Comparison of ENCODE assay signal across 22 cellular contexts in the genomic region with DNA sequence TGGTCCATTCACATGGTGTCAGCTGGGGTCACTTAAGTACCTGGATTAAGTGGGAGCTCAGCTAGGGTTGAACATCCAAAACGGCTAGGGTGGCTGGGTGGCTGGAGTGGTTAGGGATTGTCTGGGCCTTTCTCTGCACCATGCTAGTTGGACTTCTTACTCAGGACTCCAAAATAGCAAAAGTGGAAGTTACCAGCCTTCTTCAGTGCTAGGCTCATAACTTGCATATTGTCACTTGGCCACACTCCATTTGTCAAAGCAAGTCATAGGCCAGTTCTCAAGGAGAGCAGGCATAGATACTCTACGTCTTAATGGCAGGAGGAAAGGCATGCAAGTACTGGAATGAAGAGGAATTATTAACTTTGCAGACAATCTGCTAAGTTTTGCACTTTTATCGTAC.
DNase-seq lines count a peak whose midpoint lies in the region; ATAC-seq, FAIRE-seq and TF ChIP-seq lines count a peak whose summit lies in the region.
"Had no signal": no experiment of that assay in that cellular context is flagged by ENCODE, and none has a peak within 500 bp of the region (broad histone marks: within the 10 kb centered on the region; RNA-seq: fewer than 3 reads in every experiment).

No MANE protein-coding gene starts in this region.

- peaks cover 45% of the 10 kb centered on the region for H3K36me3 ChIP-seq in upper lobe of right lung
- H3K36me3 ChIP-seq: MG63 had no signal

- intact Hi-C loops in activated B cell treated with CpG ODN at 0.5 μM for 24 hours (cut with micrococcal nuclease) = no loop called here
- intact Hi-C loops in upper lobe of right lung (cut with DNase I) = no loop called here

- DNase-seq in activated T-cell treated with anti-CD3 and anti-CD28 coated beads, Interleukin-2, amount 50 U/mL, for 24 hours = no peak
- no peak for DNase-seq in activated T-cell treated with anti-CD3 and anti-CD28 coated beads for 4 hours
- no peak for DNase-seq in GM12891 (ENCODE audit: insufficient read length, low spot score)
- DNase-seq in activated B cell treated with CpG ODN at 0.5 μM for 24 hours = no peak
- DNase-seq in upper lobe of right lung = no peak
- DNase-seq in activated CD8-positive, alpha-beta memory T cell treated with anti-CD3 and anti-CD28 coated beads, Interleukin-2, amount 50 U/mL, for 48 hours = no peak
- DNase-seq in substantia nigra (lab: John Stamatoyannopoulos, UW) = no peak
- DNase-seq: BE2C; COR-L47; DMS79 treated with DMSO at 0.1 percent for 48 hours; MG63; NCI-H1105; NCI-H146; NCI-H2029; NCI-H2227 treated with DMSO at 0.1 percent for 48 hours; NCI-H510A; NK-92 treated with Interleukin-12 subunit alpha and Interleukin-12 subunit beta, amount 100 ng/mL, for 24 hours; SIG-M5; SK-N-SH had no signal

- TF ChIP-seq POLR2A in GM12891 (IDR thresholded peaks at IDR 0.05; ENCODE audit: low read depth, low read length) = no peak

- H3K27me3 ChIP-seq in upper lobe of right lung = no peaks in the 10 kb centered on the region
- H3K27me3 ChIP-seq: BE2C, MG63 had no signal

- POLR2A ChIA-PET in activated B cell treated with CpG ODN at 0.5 μM for 24 hours (lab: Charles Lee) = interaction anchor here (0.6 to 0.9 kb wide), 2 partner anchors 9 to 29 kb away, joined by 3 to 4 read pairs; no protein-coding TSS in a partner anchor

- H3K4me1 ChIP-seq in upper lobe of right lung = no peaks in the 10 kb centered on the region
- H3K4me1 ChIP-seq: BE2C had no signal

- no peaks in the 10 kb centered on the region for H3K4me1 Mint-ChIP-seq in activated T-cell treated with anti-CD3 and anti-CD28 coated beads, Interleukin-2, amount 50 U/mL, for 24 hours (ENCODE audit: low read depth)
- peaks cover 2% of the 10 kb centered on the region for H3K4me1 Mint-ChIP-seq in activated B cell treated with CpG ODN at 0.5 μM for 24 hours

- FAIRE-seq in GM12891 (lab: Jason Lieb, UNC) = peak; percentile 56
- FAIRE-seq: A204.1, H54 had no signal

- CTCF ChIA-PET in activated B cell treated with CpG ODN at 0.5 μM for 24 hours (lab: Charles Lee) = interaction anchor here (0.5 kb wide), 1 partner anchor 82 kb away, joined by 3 read pairs; no protein-coding TSS in a partner anchor

- no peak overlapping the region for H3K4me3 Mint-ChIP-seq in activated T-cell treated with anti-CD3 and anti-CD28 coated beads, Interleukin-2, amount 50 U/mL, for 24 hours
- H3K4me3 Mint-ChIP-seq in activated B cell treated with CpG ODN at 0.5 μM for 24 hours = no peak overlapping the region

- ATAC-seq in activated B cell treated with CpG ODN at 0.5 μM for 24 hours (ENCODE audit: low read depth) (no peak), upper lobe of right lung (peak; percentile 23)

- TF ChIP-seq CTCF in activated B cell treated with CpG ODN at 0.5 μM for 24 hours (IDR thresholded peaks at IDR 0.05) (no peak), upper lobe of right lung (IDR thresholded peaks at IDR 0.05) (no peak)

- no peaks in the 10 kb centered on the region for H3K9me3 Mint-ChIP-seq in activated T-cell treated with anti-CD3 and anti-CD28 coated beads, Interleukin-2, amount 50 U/mL, for 24 hours
- no peaks in the 10 kb centered on the region for H3K9me3 Mint-ChIP-seq in activated B cell treated with CpG ODN at 0.5 μM for 24 hours

- no peaks in the 10 kb centered on the region for H3K27me3 Mint-ChIP-seq in activated T-cell treated with anti-CD3 and anti-CD28 coated beads, Interleukin-2, amount 50 U/mL, for 24 hours
- H3K27me3 Mint-ChIP-seq in activated B cell treated with CpG ODN at 0.5 μM for 24 hours = no peaks in the 10 kb centered on the region

- peaks cover 63% of the 10 kb centered on the region for H3K36me3 Mint-ChIP-seq in activated T-cell treated with anti-CD3 and anti-CD28 coated beads, Interleukin-2, amount 50 U/mL, for 24 hours (ENCODE audit: low read depth)
- peaks cover 36% of the 10 kb centered on the region for H3K36me3 Mint-ChIP-seq in activated B cell treated with CpG ODN at 0.5 μM for 24 hours (ENCODE audit: low read depth)

- no peak overlapping the region for H3K4me3 ChIP-seq in upper lobe of right lung
- H3K4me3 ChIP-seq: MG63 had no signal

- H3K27ac Mint-ChIP-seq in activated T-cell treated with anti-CD3 and anti-CD28 coated beads, Interleukin-2, amount 50 U/mL, for 24 hours = peak overlapping the region; percentile 55
- peak overlapping the region; percentile 18 for H3K27ac Mint-ChIP-seq in activated B cell treated with CpG ODN at 0.5 μM for 24 hours

- H3K27ac ChIP-seq in upper lobe of right lung (no peak overlapping the region), substantia nigra (ENCODE audit: low read depth, low read length, poor library complexity, severe bottlenecking) (no peak overlapping the region)
- H3K27ac ChIP-seq: RWPE1 had no signal

- H3K9me3 ChIP-seq in upper lobe of right lung = no peaks in the 10 kb centered on the region
- H3K9me3 ChIP-seq: BE2C, MG63, SK-N-SH had no signal

TF ChIP-seq in GM12891, 5 proteins besides CTCF, POLR2A, EP300 and RAD21:
- TF ChIP-seq POLR2AphosphoS5 (IDR thresholded peaks at IDR 0.05; ENCODE audit: low read depth, low read length) (no peak), SPI1 (IDR thresholded peaks at IDR 0.05; ENCODE audit: low read depth, low read length) (no peak)
